ENCODE assay signal across 9 cellular contexts in the genomic region with DNA sequence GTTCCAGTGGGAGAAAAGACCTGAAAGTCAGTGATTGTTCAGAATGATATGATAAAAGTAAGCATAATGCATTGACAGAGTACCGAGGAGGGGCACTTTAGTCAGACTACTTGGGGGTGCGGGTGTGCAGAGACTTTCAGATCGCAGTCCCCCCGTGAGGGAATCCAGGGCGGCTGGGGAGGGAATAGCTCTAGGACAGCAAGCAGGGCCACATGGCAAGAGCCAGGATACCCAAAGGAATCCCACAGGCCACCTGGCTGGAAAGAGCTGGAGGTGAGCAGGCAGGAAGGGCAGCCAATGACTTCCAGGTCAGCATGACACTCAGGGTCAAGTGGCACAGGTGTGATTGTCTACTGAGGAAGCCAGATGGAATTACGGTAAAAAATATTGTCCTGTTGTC.
"Had no signal": no experiment of that assay in that cellular context is flagged by ENCODE, and none has a peak within 500 bp of the region (broad histone marks: within the 10 kb centered on the region; RNA-seq: fewer than 3 reads in every experiment).

No MANE protein-coding gene starts in this region.

- H3K27ac ChIP-seq: GM23248, HL-60 had no signal

- DNase-seq: GM23248, GOT3, H7, HFFc6, KG1 had no signal

- H3K36me3 ChIP-seq: HAP-1 had no signal

- H3K4me1 ChIP-seq: HAP-1 had no signal

- H3K9me3 ChIP-seq: HAP-1 had no signal

- H3K4me3 ChIP-seq: GM23248, HAP-1 had no signal

- ATAC-seq: HCT116, HepG2 had no signal
